In genomic region chr5:31992377-31992776, GRCh38 we compare ENCODE assay signal across 19 cellular contexts.
A peak's percentile ranks its signal among the peaks of the same experiment; 100 is the strongest.
DNase-seq lines count a peak whose midpoint lies in the region; ATAC-seq and TF ChIP-seq lines count a peak whose summit lies in the region.
"Had no signal": no experiment of that assay in that cellular context is flagged by ENCODE, and none has a peak within 500 bp of the region (broad histone marks: within the 10 kb centered on the region; RNA-seq: fewer than 3 reads in every experiment).

No MANE protein-coding gene starts in this region.

- H3K36me3 Mint-ChIP-seq in GM23338 (ENCODE audit: low read depth) (peaks cover 12% of the 10 kb centered on the region), chondrocyte (ENCODE audit: low read depth) (peaks cover 9% of the 10 kb centered on the region)
- H3K36me3 Mint-ChIP-seq: CD4-positive, CD25-positive, alpha-beta regulatory T cell had no signal

- WGBS in mesenchymal stem cell = 92% methylated on average over 1 of the region's 2 CpGs

- H3K9me3 ChIP-seq in Loucy (ENCODE audit: insufficient read depth, low read depth, low read length) (no peaks in the 10 kb centered on the region), mesenchymal stem cell (ENCODE audit: control insufficient read depth, low read length) (peaks cover 1% of the 10 kb centered on the region)

- peak; percentile 66 for ATAC-seq in GM23338
- ATAC-seq in GM18505 (IDR thresholded peaks at IDR 0.05; ENCODE audit: unreplicated experiment) = no peak
- ATAC-seq in HG03457 (IDR thresholded peaks at IDR 0.05; ENCODE audit: unreplicated experiment) = no peak
- ATAC-seq: HepG2, K562 had no signal

- H3K9ac ChIP-seq in Loucy (ENCODE audit: low read depth, low read length, poor library complexity, severe bottlenecking) (no peak overlapping the region), mesenchymal stem cell (ENCODE audit: low read length) (no peak overlapping the region)

- no peaks in the 10 kb centered on the region for H4K20me1 ChIP-seq in GM23338 (replicated peaks; ENCODE audit: insufficient read depth)
- no peaks in the 10 kb centered on the region for H4K20me1 ChIP-seq in Loucy (ENCODE audit: insufficient read depth, low read length, poor library complexity, severe bottlenecking)

- H3K36me3 ChIP-seq in GM23338 (ENCODE audit: insufficient read depth) (no peaks in the 10 kb centered on the region), Loucy (ENCODE audit: insufficient read depth, low read length) (no peaks in the 10 kb centered on the region), mesenchymal stem cell (ENCODE audit: control insufficient read depth in 1 of 2, insufficient read depth in 2 of 2, low read depth in 1 of 2, low read length in 2 of 2) (no peaks in the 10 kb centered on the region)

- no peak overlapping the region for H2BK12ac ChIP-seq in mesenchymal stem cell (ENCODE audit: low read length in 2 of 2)

- TF ChIP-seq CTCF in GM23338 (conservative IDR thresholded peaks at IDR 0.05; ENCODE audit: low read depth in 2 of 2) (no peak), Loucy (conservative IDR thresholded peaks at IDR 0.05; ENCODE audit: low read length) (no peak), chondrocyte (IDR thresholded peaks at IDR 0.05) (no peak)

- H3K18ac ChIP-seq in mesenchymal stem cell (ENCODE audit: low read depth in 1 of 2, low read length in 2 of 2) = no peak overlapping the region

- H3K9me2 ChIP-seq in GM23338 (ENCODE audit: insufficient read depth) (peaks cover 8% of the 10 kb centered on the region; the same call in 1 of the 2 replicates), Loucy (replicated peaks; ENCODE audit: low read depth, low read length) (no peaks in the 10 kb centered on the region)

- peak overlapping the region; percentile 98 for H2AK5ac ChIP-seq in mesenchymal stem cell (ENCODE audit: low read length, severe bottlenecking)

- H2BK120ac ChIP-seq in mesenchymal stem cell (ENCODE audit: low read depth, low read length) = no peak overlapping the region

- peaks cover 40% of the 10 kb centered on the region for H3K4me1 Mint-ChIP-seq in GM23338
- H3K4me1 Mint-ChIP-seq in chondrocyte (ENCODE audit: low read depth) = peaks cover 62% of the 10 kb centered on the region
- H3K4me1 Mint-ChIP-seq: CD4-positive, CD25-positive, alpha-beta regulatory T cell had no signal

- H3K9me3 Mint-ChIP-seq in GM23338 (peaks cover 7% of the 10 kb centered on the region), chondrocyte (ENCODE audit: low read depth) (peaks cover 3% of the 10 kb centered on the region)

- H3K27ac ChIP-seq in GM23338 (ENCODE audit: low read depth) (peak overlapping the region; percentile 62), mesenchymal stem cell (ENCODE audit: low read length, poor library complexity, severe bottlenecking) (peak overlapping the region; percentile 96)

- peak overlapping the region; percentile 10 for H3K4me2 ChIP-seq in GM23338
- peak overlapping the region; percentile 28 for H3K4me2 ChIP-seq in Loucy (ENCODE audit: low read depth, low read length, poor library complexity, severe bottlenecking)
- no peak overlapping the region for H3K4me2 ChIP-seq in mesenchymal stem cell (ENCODE audit: low read length, poor library complexity, severe bottlenecking)

- no peak overlapping the region for H3K4me3 ChIP-seq in GM23338
- H3K4me3 ChIP-seq in Loucy (ENCODE audit: low read length, poor library complexity, severe bottlenecking) = no peak overlapping the region
- no peak overlapping the region for H3K4me3 ChIP-seq in mesenchymal stem cell (ENCODE audit: insufficient read depth in 1 of 2, low read depth in 1 of 2, low read length in 2 of 2)
- H3K4me3 ChIP-seq: K562 had no signal

- H3K4me1 ChIP-seq in GM23338 (ENCODE audit: insufficient read depth) (peaks cover 52% of the 10 kb centered on the region), Loucy (ENCODE audit: insufficient read depth, low read length, poor library complexity, severe bottlenecking) (peaks cover 29% of the 10 kb centered on the region), mesenchymal stem cell (ENCODE audit: control insufficient read depth, insufficient read depth, low read depth, low read length) (peaks cover 23% of the 10 kb centered on the region)

- no peak overlapping the region for H3K23ac ChIP-seq in mesenchymal stem cell (ENCODE audit: low read length in 2 of 2)

- peak overlapping the region; percentile 91 for H2BK5ac ChIP-seq in mesenchymal stem cell (ENCODE audit: low read depth, low read length, poor library complexity, severe bottlenecking)

- H3K27me3 ChIP-seq in GM23338 (ENCODE audit: insufficient read depth) = no peaks in the 10 kb centered on the region
- H3K27me3 ChIP-seq in Loucy (ENCODE audit: insufficient read depth, low read length, poor library complexity, severe bottlenecking) = no peaks in the 10 kb centered on the region
- H3K27me3 ChIP-seq in mesenchymal stem cell (ENCODE audit: control insufficient read depth in 1 of 2, insufficient read depth in 1 of 2, low read length in 2 of 2) = peaks cover 0 to 35% of the 10 kb centered on the region in 2 experiments

- no peak overlapping the region for H3K14ac ChIP-seq in mesenchymal stem cell (ENCODE audit: low read length in 2 of 2)

- peaks cover 8% of the 10 kb centered on the region for H3K27me3 Mint-ChIP-seq in GM23338 (ENCODE audit: insufficient read depth, low read depth, poor library complexity)
- no peaks in the 10 kb centered on the region for H3K27me3 Mint-ChIP-seq in chondrocyte (ENCODE audit: low read depth)

- H3K4ac ChIP-seq in mesenchymal stem cell (ENCODE audit: low read depth in 1 of 2, low read length in 2 of 2) = no peak overlapping the region

- TF ChIP-seq POLR2A in GM18505 (IDR thresholded peaks at IDR 0.05; ENCODE audit: borderline replicate concordance, extremely low read depth, insufficient read depth, insufficient read length) = no peak

- H3K79me2 ChIP-seq in GM23338 (replicated peaks; ENCODE audit: insufficient read depth) (no peaks in the 10 kb centered on the region), Loucy (ENCODE audit: insufficient read depth, low read length) (no peaks in the 10 kb centered on the region)

- no peak overlapping the region for H2BK15ac ChIP-seq in mesenchymal stem cell (ENCODE audit: low read depth, poor library complexity, severe bottlenecking)

- H3K27ac Mint-ChIP-seq in GM23338 (peak overlapping the region; percentile 73), chondrocyte (ENCODE audit: unreplicated experiment) (peak overlapping the region; percentile 87)
- H3K27ac Mint-ChIP-seq: CD4-positive, CD25-positive, alpha-beta regulatory T cell had no signal

- no peak overlapping the region for H4K8ac ChIP-seq in mesenchymal stem cell (ENCODE audit: low read length)

- H4K91ac ChIP-seq in mesenchymal stem cell (ENCODE audit: low read length) = no peak overlapping the region

- no peaks in the 10 kb centered on the region for H3K79me1 ChIP-seq in mesenchymal stem cell (replicated peaks; ENCODE audit: low read length, poor library complexity, severe bottlenecking)

- H3F3A ChIP-seq in GM23338 (replicated peaks; ENCODE audit: low read depth) (no peaks in the 10 kb centered on the region), Loucy (ENCODE audit: low read depth) (no peaks in the 10 kb centered on the region)

- DNase-seq in GM23338 (ENCODE audit: low spot score) (peak; percentile 62), chondrocyte (ENCODE audit: low spot score) (no peak), mesenchymal stem cell (no peak), anterior cingulate cortex (lab: John Stamatoyannopoulos, UW) (no peak), globus pallidus (ENCODE audit: low spot score) (no peak)
- DNase-seq: CD4-positive, CD25-positive, alpha-beta regulatory T cell; NCI-H1092 treated with DMSO at 0.1 percent for 48 hours; NCI-H146; NCI-H2029 treated with DMSO at 0.1 percent for 48 hours; NCI-H226; NCI-H510A treated with DMSO at 0.1 percent for 48 hours; NCI-H748 treated with DMSO at 0.1 percent for 48 hours; OCI-M1; Right ventricle myocardium superior had no signal

- no peak overlapping the region; the same call in 2 of the 3 replicates for H3K4me3 Mint-ChIP-seq in GM23338
- no peak overlapping the region for H3K4me3 Mint-ChIP-seq in chondrocyte (ENCODE audit: unreplicated experiment)
- H3K4me3 Mint-ChIP-seq: CD4-positive, CD25-positive, alpha-beta regulatory T cell had no signal

- H2AFZ ChIP-seq in GM23338 (no peak overlapping the region), Loucy (ENCODE audit: low read length) (no peak overlapping the region), mesenchymal stem cell (ENCODE audit: low read depth, low read length) (no peak overlapping the region)

TF ChIP-seq in GM23338, 12 proteins besides CTCF, POLR2A, EP300 and RAD21:
- TF ChIP-seq STAT1 (IDR thresholded peaks at IDR 0.05; ENCODE audit: unreplicated experiment) (no peak), POLR2AphosphoS5 (IDR thresholded peaks at IDR 0.05; ENCODE audit: low read depth) (no peak), CREB1 (CRISPR knock-in tag; IDR thresholded peaks at IDR 0.05; ENCODE audit: low read depth) (no peak), EZH2 (IDR thresholded peaks at IDR 0.05; ENCODE audit: low read depth, unreplicated experiment) (no peak)
